8 cellular contexts compared by ENCODE assay signal in the genomic region with DNA sequence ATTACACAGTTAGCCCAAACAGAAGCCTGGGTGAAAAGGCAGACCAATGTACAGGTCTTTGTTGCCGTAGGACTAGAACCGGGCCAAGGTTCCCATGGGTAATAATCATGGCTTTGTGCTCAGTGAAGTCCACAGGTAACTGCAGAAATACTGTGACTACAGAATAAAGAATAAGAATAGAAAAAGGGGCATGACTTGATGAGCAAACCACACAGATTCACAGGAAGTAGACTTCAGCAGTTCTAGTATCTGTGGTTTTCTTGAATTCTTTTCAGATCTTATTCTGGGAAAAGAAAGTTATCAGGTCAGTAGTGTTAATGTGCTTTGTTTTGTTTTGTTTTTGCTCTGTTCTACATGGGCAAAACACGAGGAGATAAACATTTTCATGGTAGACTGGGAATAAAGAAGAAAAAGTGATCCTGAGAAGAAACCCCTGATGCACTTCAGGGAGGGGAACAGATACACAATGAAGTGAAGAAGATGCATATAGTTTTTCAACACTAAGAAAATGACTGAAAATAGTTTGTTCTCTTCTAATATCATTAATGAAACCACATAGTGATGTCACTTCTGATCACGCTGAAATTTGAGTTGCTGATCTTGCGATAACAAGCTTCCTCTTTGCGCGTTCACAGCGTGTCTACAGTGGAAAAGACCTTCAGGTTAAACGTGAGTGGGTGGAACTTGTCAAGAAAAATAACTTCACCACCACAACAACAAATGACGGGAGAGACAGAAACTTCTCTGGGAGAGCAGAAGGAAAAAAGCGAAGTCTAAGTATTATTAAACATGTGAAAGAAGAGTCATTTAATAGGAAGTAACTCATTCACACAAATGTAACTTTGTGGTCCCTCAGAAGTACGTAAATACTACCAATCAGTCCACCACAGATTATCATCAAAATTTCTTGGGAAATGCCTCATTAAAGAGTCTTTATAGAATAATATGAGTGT.
DNase-seq lines count a peak whose midpoint lies in the region; ATAC-seq and TF ChIP-seq lines count a peak whose summit lies in the region.

No MANE protein-coding gene starts in this region.

- H3K14ac ChIP-seq in trophoblast cell (ENCODE audit: low read length): no peak overlapping the region

- H3K4me1 Mint-ChIP-seq in activated CD8-positive, alpha-beta T cell treated with anti-CD3 and anti-CD28 coated beads for 36 hours (ENCODE audit: low read depth): peaks cover 90% of the 10 kb centered on the region

- TF ChIP-seq CTCF in activated CD8-positive, alpha-beta T cell treated with anti-CD3 and anti-CD28 coated beads for 36 hours (IDR thresholded peaks at IDR 0.05): no peak

- H3K9me3 ChIP-seq in trophoblast cell (ENCODE audit: insufficient read depth, low read depth, low read length): no peaks in the 10 kb centered on the region

- intact Hi-C loops in activated CD8-positive, alpha-beta T cell treated with anti-CD3 and anti-CD28 coated beads for 36 hours (cut with micrococcal nuclease): loop anchor here (1.0 to 5.0 kb wide), 9 partner anchors 16 to 319 kb away; no protein-coding TSS in a partner anchor

- peak overlapping the region; percentile 92 for H3K27ac Mint-ChIP-seq in activated CD8-positive, alpha-beta T cell treated with anti-CD3 and anti-CD28 coated beads for 36 hours

- CTCF ChIA-PET in activated CD8-positive, alpha-beta T cell treated with anti-CD3 and anti-CD28 coated beads for 36 hours (lab: Charles Lee): interaction anchor here (0.6 to 8.8 kb wide), 10 partner anchors 11 to 294 kb away, joined by 3 to 69 read pairs (median 4); no protein-coding TSS in a partner anchor

- peak overlapping the region; percentile 31 for H2BK5ac ChIP-seq in trophoblast cell (ENCODE audit: low read depth, low read length, poor library complexity)

- no peaks in the 10 kb centered on the region for H3K27me3 ChIP-seq in trophoblast cell (ENCODE audit: insufficient read depth, low read length)

- peak overlapping the region; percentile 58 for H3K4me3 Mint-ChIP-seq in activated CD8-positive, alpha-beta T cell treated with anti-CD3 and anti-CD28 coated beads for 36 hours

- no peak overlapping the region for H3K27ac ChIP-seq in trophoblast cell (ENCODE audit: low read depth, low read length)

- no peaks in the 10 kb centered on the region for H3K79me2 ChIP-seq in trophoblast cell (ENCODE audit: control insufficient read depth, insufficient read depth, low read length, poor library complexity)

- no peak overlapping the region for H3K23ac ChIP-seq in trophoblast cell (ENCODE audit: low read length)

- H3K9ac ChIP-seq in trophoblast cell (ENCODE audit: low read length): no peak overlapping the region

- no peak overlapping the region for H2AK5ac ChIP-seq in trophoblast cell (ENCODE audit: low read length)

- H3K27me3 Mint-ChIP-seq in activated CD8-positive, alpha-beta T cell treated with anti-CD3 and anti-CD28 coated beads for 36 hours: no peaks in the 10 kb centered on the region

- peaks cover 37% of the 10 kb centered on the region for H3K36me3 Mint-ChIP-seq in activated CD8-positive, alpha-beta T cell treated with anti-CD3 and anti-CD28 coated beads for 36 hours (ENCODE audit: low read depth)

- H3K4ac ChIP-seq in trophoblast cell (ENCODE audit: low read depth, low read length): no peak overlapping the region

- H3K4me3 ChIP-seq in trophoblast cell (ENCODE audit: low read depth, low read length): no peak overlapping the region

- H4K8ac ChIP-seq in trophoblast cell (ENCODE audit: low read depth, low read length): no peak overlapping the region

- peaks cover 13% of the 10 kb centered on the region for H3K9me3 Mint-ChIP-seq in activated CD8-positive, alpha-beta T cell treated with anti-CD3 and anti-CD28 coated beads for 36 hours

- no peak overlapping the region for H4K91ac ChIP-seq in trophoblast cell (ENCODE audit: low read depth, low read length)

- DNase-seq in activated CD8-positive, alpha-beta memory T cell treated with anti-CD3 and anti-CD28 coated beads for 1 hour (ENCODE audit: extremely low read depth in 1 of 2, low read depth in 1 of 2): peak; percentile 20 to 24
- no peak for DNase-seq in activated CD8-positive, alpha-beta memory T cell treated with anti-CD3 and anti-CD28 coated beads, Interleukin-2, amount 50 U/mL, for 48 hours
- DNase-seq in activated CD8-positive, alpha-beta T cell treated with anti-CD3 and anti-CD28 coated beads for 36 hours: peak; percentile 79
- DNase-seq in trophoblast cell: peak in 1 of 2 donors; percentile 24
- no peak for DNase-seq in globus pallidus (ENCODE audit: low spot score)
- DNase-seq in amygdala (lab: John Stamatoyannopoulos, UW): no peak

- H3K18ac ChIP-seq in trophoblast cell (ENCODE audit: low read length): no peak overlapping the region

- H3K79me1 ChIP-seq in trophoblast cell (ENCODE audit: low read length): no peaks in the 10 kb centered on the region

- no peak overlapping the region for H2BK12ac ChIP-seq in trophoblast cell (ENCODE audit: low read length)

- no CpG with 5 or more reads among the region's 12 CpGs for WGBS in trophoblast cell (ENCODE audit: extremely low coverage, insufficient coverage, insufficient read length)

- H3K4me2 ChIP-seq in trophoblast cell (ENCODE audit: low read length): no peak overlapping the region

- H3K36me3 ChIP-seq in trophoblast cell (ENCODE audit: control insufficient read depth in 1 of 2, insufficient read depth in 2 of 2, low read length in 2 of 2): no peaks in the 10 kb centered on the region

- no peak overlapping the region for H2AFZ ChIP-seq in trophoblast cell (ENCODE audit: insufficient read depth, low read length, poor library complexity)

- H2BK120ac ChIP-seq in trophoblast cell (ENCODE audit: insufficient read depth, low read length, poor library complexity): no peak overlapping the region

- no peak overlapping the region for H4K12ac ChIP-seq in trophoblast cell (ENCODE audit: low read depth, low read length)

- ATAC-seq in HG03378 (IDR thresholded peaks at IDR 0.05; ENCODE audit: unreplicated experiment): peak; percentile 90
- ATAC-seq in activated CD8-positive, alpha-beta T cell treated with anti-CD3 and anti-CD28 coated beads for 36 hours: peak; percentile 45
- ATAC-seq in SK-N-SH treated with all-trans-retinoic acid at 6 μM for 48 hours: no peak

- no peaks in the 10 kb centered on the region for H3K4me1 ChIP-seq in trophoblast cell (ENCODE audit: control insufficient read depth in 1 of 2, insufficient read depth in 2 of 2, low read length in 2 of 2)

- POLR2A ChIA-PET in activated CD8-positive, alpha-beta T cell treated with anti-CD3 and anti-CD28 coated beads for 36 hours (lab: Charles Lee): interaction anchor here (0.6 to 8.0 kb wide), 29 partner anchors 9 to 355 kb away, joined by 3 to 92 read pairs (median 4); no protein-coding TSS in a partner anchor

TF ChIP-seq in SK-N-SH treated with all-trans-retinoic acid at 6 μM for 48 hours, 23 proteins besides CTCF, POLR2A, EP300 and RAD21:
- TF ChIP-seq, protein P1, sequence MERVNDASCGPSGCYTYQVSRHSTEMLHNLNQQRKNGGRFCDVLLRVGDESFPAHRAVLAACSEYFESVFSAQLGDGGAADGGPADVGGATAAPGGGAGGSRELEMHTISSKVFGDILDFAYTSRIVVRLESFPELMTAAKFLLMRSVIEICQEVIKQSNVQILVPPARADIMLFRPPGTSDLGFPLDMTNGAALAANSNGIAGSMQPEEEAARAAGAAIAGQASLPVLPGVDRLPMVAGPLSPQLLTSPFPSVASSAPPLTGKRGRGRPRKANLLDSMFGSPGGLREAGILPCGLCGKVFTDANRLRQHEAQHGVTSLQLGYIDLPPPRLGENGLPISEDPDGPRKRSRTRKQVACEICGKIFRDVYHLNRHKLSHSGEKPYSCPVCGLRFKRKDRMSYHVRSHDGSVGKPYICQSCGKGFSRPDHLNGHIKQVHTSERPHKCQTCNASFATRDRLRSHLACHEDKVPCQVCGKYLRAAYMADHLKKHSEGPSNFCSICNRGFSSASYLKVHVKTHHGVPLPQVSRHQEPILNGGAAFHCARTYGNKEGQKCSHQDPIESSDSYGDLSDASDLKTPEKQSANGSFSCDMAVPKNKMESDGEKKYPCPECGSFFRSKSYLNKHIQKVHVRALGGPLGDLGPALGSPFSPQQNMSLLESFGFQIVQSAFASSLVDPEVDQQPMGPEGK (CRISPR knock-in tag; IDR thresholded peaks at IDR 0.05; ENCODE audit: borderline replicate concordance): no peak
- no peak for TF ChIP-seq RARB (CRISPR knock-in tag; IDR thresholded peaks at IDR 0.05)
- TF ChIP-seq, protein P2, sequence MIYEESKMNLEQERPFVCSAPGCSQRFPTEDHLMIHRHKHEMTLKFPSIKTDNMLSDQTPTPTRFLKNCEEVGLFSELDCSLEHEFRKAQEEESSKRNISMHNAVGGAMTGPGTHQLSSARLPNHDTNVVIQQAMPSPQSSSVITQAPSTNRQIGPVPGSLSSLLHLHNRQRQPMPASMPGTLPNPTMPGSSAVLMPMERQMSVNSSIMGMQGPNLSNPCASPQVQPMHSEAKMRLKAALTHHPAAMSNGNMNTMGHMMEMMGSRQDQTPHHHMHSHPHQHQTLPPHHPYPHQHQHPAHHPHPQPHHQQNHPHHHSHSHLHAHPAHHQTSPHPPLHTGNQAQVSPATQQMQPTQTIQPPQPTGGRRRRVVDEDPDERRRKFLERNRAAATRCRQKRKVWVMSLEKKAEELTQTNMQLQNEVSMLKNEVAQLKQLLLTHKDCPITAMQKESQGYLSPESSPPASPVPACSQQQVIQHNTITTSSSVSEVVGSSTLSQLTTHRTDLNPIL (CRISPR knock-in tag; IDR thresholded peaks at IDR 0.05; ENCODE audit: low read depth): no peak

Comparison
In these comparisons a context has a peak if more than half of its experiments do, and no peak if none do; other contexts are left out.
1. DNase-seq: peak in activated CD8-positive, alpha-beta memory T cell treated with anti-CD3 and anti-CD28 coated beads for 1 hour (2 of 2) and activated CD8-positive, alpha-beta T cell treated with anti-CD3 and anti-CD28 coated beads for 36 hours (single experiment); none in activated CD8-positive, alpha-beta memory T cell treated with anti-CD3 and anti-CD28 coated beads, Interleukin-2, amount 50 U/mL, for 48 hours (single experiment), globus pallidus (single experiment) and amygdala (0 of 56).